Comparison of ENCODE assay signal across 8 cellular contexts in the genomic region with DNA sequence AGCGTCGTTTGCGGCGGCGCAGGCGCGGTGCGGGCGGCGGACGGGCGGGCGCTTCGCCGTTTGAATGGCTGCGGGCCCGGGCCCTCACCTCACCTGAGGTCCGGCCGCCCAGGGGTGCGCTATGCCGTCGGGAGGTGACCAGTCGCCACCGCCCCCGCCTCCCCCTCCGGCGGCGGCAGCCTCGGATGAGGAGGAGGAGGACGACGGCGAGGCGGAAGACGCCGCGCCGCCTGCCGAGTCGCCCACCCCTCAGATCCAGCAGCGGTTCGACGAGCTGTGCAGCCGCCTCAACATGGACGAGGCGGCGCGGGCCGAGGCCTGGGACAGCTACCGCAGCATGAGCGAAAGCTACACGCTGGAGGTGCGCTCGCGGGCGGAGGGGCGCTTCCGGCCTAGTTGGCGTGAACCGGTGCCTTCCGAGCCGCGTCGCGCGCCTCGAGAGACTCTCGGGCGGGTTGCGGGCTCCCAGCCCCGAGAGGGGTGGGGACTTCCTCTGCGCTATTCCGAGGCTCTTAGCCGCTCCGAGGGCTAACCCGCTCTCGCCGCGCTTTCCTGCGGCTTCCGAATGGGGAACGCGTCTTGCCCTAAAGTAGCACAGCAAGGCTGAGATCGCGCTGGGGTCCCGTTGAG. TPM values are rescaled to one million over a fixed set of nuclear protein-coding genes. Genes with fewer than 3 reads are reported as not detected.
DNase-seq lines count a peak whose midpoint lies in the region; ATAC-seq and TF ChIP-seq lines count a peak whose summit lies in the region.

A gene with protein sequence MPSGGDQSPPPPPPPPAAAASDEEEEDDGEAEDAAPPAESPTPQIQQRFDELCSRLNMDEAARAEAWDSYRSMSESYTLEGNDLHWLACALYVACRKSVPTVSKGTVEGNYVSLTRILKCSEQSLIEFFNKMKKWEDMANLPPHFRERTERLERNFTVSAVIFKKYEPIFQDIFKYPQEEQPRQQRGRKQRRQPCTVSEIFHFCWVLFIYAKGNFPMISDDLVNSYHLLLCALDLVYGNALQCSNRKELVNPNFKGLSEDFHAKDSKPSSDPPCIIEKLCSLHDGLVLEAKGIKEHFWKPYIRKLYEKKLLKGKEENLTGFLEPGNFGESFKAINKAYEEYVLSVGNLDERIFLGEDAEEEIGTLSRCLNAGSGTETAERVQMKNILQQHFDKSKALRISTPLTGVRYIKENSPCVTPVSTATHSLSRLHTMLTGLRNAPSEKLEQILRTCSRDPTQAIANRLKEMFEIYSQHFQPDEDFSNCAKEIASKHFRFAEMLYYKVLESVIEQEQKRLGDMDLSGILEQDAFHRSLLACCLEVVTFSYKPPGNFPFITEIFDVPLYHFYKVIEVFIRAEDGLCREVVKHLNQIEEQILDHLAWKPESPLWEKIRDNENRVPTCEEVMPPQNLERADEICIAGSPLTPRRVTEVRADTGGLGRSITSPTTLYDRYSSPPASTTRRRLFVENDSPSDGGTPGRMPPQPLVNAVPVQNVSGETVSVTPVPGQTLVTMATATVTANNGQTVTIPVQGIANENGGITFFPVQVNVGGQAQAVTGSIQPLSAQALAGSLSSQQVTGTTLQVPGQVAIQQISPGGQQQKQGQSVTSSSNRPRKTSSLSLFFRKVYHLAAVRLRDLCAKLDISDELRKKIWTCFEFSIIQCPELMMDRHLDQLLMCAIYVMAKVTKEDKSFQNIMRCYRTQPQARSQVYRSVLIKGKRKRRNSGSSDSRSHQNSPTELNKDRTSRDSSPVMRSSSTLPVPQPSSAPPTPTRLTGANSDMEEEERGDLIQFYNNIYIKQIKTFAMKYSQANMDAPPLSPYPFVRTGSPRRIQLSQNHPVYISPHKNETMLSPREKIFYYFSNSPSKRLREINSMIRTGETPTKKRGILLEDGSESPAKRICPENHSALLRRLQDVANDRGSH (plus strand): TSS at position 36 of the 630 bp plus-strand sequence. CDS start 86 bp downstream, at position 122.

- DNase-seq in COLO668 (lab: John Stamatoyannopoulos, UW; ENCODE audit: unreplicated experiment) (peak; percentile 86), RKO (ENCODE audit: low spot score) (peak; percentile 43), fibroblast of pulmonary artery (ENCODE audit: low read depth) (peak; percentile 21), neural crest cell (ENCODE audit: low read depth, low spot score) (peak; percentile 73)
- DNase-seq in activated T-helper 9 cell treated with anti-CD3 and anti-CD28 coated beads, Interleukin-2, amount 50 U/mL, for 16 hours (ENCODE audit: low read depth): peak; percentile 74

- no peak for TF ChIP-seq CTCF in fibroblast of pulmonary artery (IDR thresholded peaks at IDR 0.05; ENCODE audit: low read length, missing control alignments)
- TF ChIP-seq CTCF in neural crest cell (conservative IDR thresholded peaks at IDR 0.05): no peak

- H3K4me3 Mint-ChIP-seq in neural crest cell: peak within 1 kb of the TSS; percentile 98

- ATAC-seq in GM19395 (IDR thresholded peaks at IDR 0.05; ENCODE audit: unreplicated experiment) (peak; percentile 80), HG03520 (IDR thresholded peaks at IDR 0.05; ENCODE audit: unreplicated experiment) (peak; percentile 64)

- no peaks in the 10 kb centered on the region for H3K9me3 Mint-ChIP-seq in neural crest cell

- no peaks in the 10 kb centered on the region for H3K36me3 ChIP-seq in subcutaneous abdominal adipose tissue (ENCODE audit: control insufficient read depth in 5 of 5, insufficient read depth in 5 of 5, low read length in 5 of 5)

- H3K27ac ChIP-seq in subcutaneous abdominal adipose tissue (ENCODE audit: low read depth, low read length): peak within 1 kb of the TSS; percentile 87

- H3K4me1 Mint-ChIP-seq in neural crest cell: peaks cover 21% of the 10 kb centered on the region

- H3K4me3 ChIP-seq in fibroblast of pulmonary artery (replicated peaks; ENCODE audit: low read depth, low read length) (peak within 1 kb of the TSS; percentile 94), subcutaneous abdominal adipose tissue (ENCODE audit: low read depth in 1 of 5, low read length in 5 of 5) (peak within 1 kb of the TSS; percentile 80 to 100 (median 99))

- no peaks in the 10 kb centered on the region for H3K27me3 ChIP-seq in subcutaneous abdominal adipose tissue (ENCODE audit: control insufficient read depth in 5 of 5, insufficient read depth in 4 of 5, low read length in 5 of 5)

- H3K27ac Mint-ChIP-seq in neural crest cell (ENCODE audit: unreplicated experiment): peak within 1 kb of the TSS; percentile 73

- H3K36me3 Mint-ChIP-seq in neural crest cell (ENCODE audit: low read depth): no peaks in the 10 kb centered on the region

- peaks cover 2 to 32% (median 18%) of the 10 kb centered on the region in 5 donors for H3K4me1 ChIP-seq in subcutaneous abdominal adipose tissue (ENCODE audit: control insufficient read depth in 5 of 5, insufficient read depth in 5 of 5, low read length in 5 of 5)

- H3K9ac ChIP-seq in subcutaneous abdominal adipose tissue (ENCODE audit: low read length in 5 of 5): peak within 1 kb of the TSS; percentile 81 to 99 (median 92)

- H3K27me3 Mint-ChIP-seq in neural crest cell (ENCODE audit: low read depth): peaks cover 2% of the 10 kb centered on the region

- peaks cover 0 to 4% (median 0%) of the 10 kb centered on the region in 5 donors for H3K9me3 ChIP-seq in subcutaneous abdominal adipose tissue (ENCODE audit: control insufficient read depth in 5 of 5, low read length in 5 of 5)

RNA-seq across cellular contexts. Expression of the gene that starts here (rescaled TPM):
- 28.6 and 29.8 TPM in 2 replicates for total RNA-seq in neural crest cell

Comparison
In these comparisons a context has a peak if more than half of its experiments do, and no peak if none do; other contexts are left out.
1. Peak in every context shown above with its lines: DNase-seq, ATAC-seq, H3K4me3 ChIP-seq and H3K27ac ChIP-seq.
2. DNase-seq: peak in every context shown above with its lines; median percentile 86 in COLO668; 74 in activated T-helper 9 cell treated with anti-CD3 and anti-CD28 coated beads, Interleukin-2, amount 50 U/mL, for 16 hours; 73 in neural crest cell; 43 in RKO; 21 in fibroblast of pulmonary artery.